Comparison of ENCODE assay signal across 9 cellular contexts in genomic region chr5:124742983-124743533, GRCh38. TPM values are rescaled to one million over a fixed set of nuclear protein-coding genes. Genes with fewer than 3 reads are reported as not detected.
DNase-seq lines count a peak whose midpoint lies in the region; ATAC-seq and TF ChIP-seq lines count a peak whose summit lies in the region.
"Had no signal": no experiment of that assay in that cellular context is flagged by ENCODE, and none has a peak within 500 bp of the region (broad histone marks: within the 10 kb centered on the region; RNA-seq: fewer than 3 reads in every experiment).

No MANE protein-coding gene starts in this region.

- 21 to 41% methylated on average over 6 of the region's 6 CpGs for WGBS in lung, 2 donors

- no peaks in the 10 kb centered on the region for H3K36me3 ChIP-seq in brain microvascular endothelial cell (replicated peaks)
- no peaks in the 10 kb centered on the region for H3K36me3 ChIP-seq in lung (ENCODE audit: control insufficient read depth in 2 of 2, insufficient read depth in 2 of 2, low read length in 2 of 2)

- peaks cover 1 to 30% of the 10 kb centered on the region in 2 donors for H3K4me1 ChIP-seq in lung (ENCODE audit: control insufficient read depth in 2 of 2, insufficient read depth in 2 of 2, low read length in 2 of 2)

- H3K4me3 ChIP-seq in AG10803 (ENCODE audit: low read length) (no peak overlapping the region; the same call in 1 of the 2 replicates), brain microvascular endothelial cell (ENCODE audit: low read depth, low read length) (peak overlapping the region; percentile 84), lung (peak overlapping the region; percentile 80)

- in situ Hi-C loops in brain microvascular endothelial cell (cut with HindIII; ENCODE audit: low pct_ligation_motif_present, low sequenced_read_pairs), result no loop called here

- ATAC-seq in HG02798 (IDR thresholded peaks at IDR 0.05; ENCODE audit: poor library complexity, unreplicated experiment) (peak; percentile 20), lung (ENCODE audit: insufficient read depth, low FRiP score) (peak; percentile 49), HG02840 (IDR thresholded peaks at IDR 0.05; ENCODE audit: low FRiP score, unreplicated experiment) (no peak)
- ATAC-seq in activated naive CD4-positive, alpha-beta T cell treated with anti-CD3 and anti-CD28 coated beads, Interleukin-2, amount 50 U/mL, for 72 hours, result no peak

- peaks cover 0 to 13% of the 10 kb centered on the region in 2 donors for H3K36me3 Mint-ChIP-seq in activated naive CD4-positive, alpha-beta T cell treated with anti-CD3 and anti-CD28 coated beads, Interleukin-2, amount 50 U/mL, for 72 hours

- H3K27ac Mint-ChIP-seq in activated naive CD4-positive, alpha-beta T cell treated with anti-CD3 and anti-CD28 coated beads, Interleukin-2, amount 50 U/mL, for 72 hours, result no peak overlapping the region

- no peaks in the 10 kb centered on the region for H3K9me3 ChIP-seq in lung (ENCODE audit: control insufficient read depth in 2 of 2, insufficient read depth in 1 of 2, low read length in 1 of 2)

- H3K27me3 ChIP-seq in brain microvascular endothelial cell (replicated peaks), result no peaks in the 10 kb centered on the region
- no peaks in the 10 kb centered on the region for H3K27me3 ChIP-seq in lung (ENCODE audit: control insufficient read depth, insufficient read depth)

- H3K9me3 Mint-ChIP-seq in activated naive CD4-positive, alpha-beta T cell treated with anti-CD3 and anti-CD28 coated beads, Interleukin-2, amount 50 U/mL, for 72 hours, result peaks cover 0 to 6% of the 10 kb centered on the region in 2 donors

- no peak for TF ChIP-seq CTCF in AG10803 (conservative IDR thresholded peaks at IDR 0.05; ENCODE audit: low read length)
- TF ChIP-seq CTCF in brain microvascular endothelial cell (IDR thresholded peaks at IDR 0.05; ENCODE audit: low read depth, low read length, missing control alignments), result no peak
- no peak for TF ChIP-seq CTCF in lung (IDR thresholded peaks at IDR 0.05; ENCODE audit: control extremely low read depth, extremely low read depth)

- DNase-seq in AG10803 (ENCODE audit: low read depth) (peak; percentile 49), brain microvascular endothelial cell (peak; percentile 88), lung (ENCODE audit: low spot score) (peak; percentile 41), NCI-H1092 (lab: John Stamatoyannopoulos, UW) (no peak), MV-4-11 (lab: John Stamatoyannopoulos, UW) (no peak)
- DNase-seq in activated naive CD4-positive, alpha-beta T cell treated with anti-CD3 and anti-CD28 coated beads, Interleukin-2, amount 50 U/mL, for 72 hours (ENCODE audit: low spot score in 2 of 2), result no peak

- peak overlapping the region; percentile 46 for H3K27ac ChIP-seq in brain microvascular endothelial cell
- H3K27ac ChIP-seq in lung (ENCODE audit: low read depth in 1 of 2, low read length in 1 of 2), result peak overlapping the region; percentile 79 to 85

RNA-seq across cellular contexts. Expression of gene ZNF608, which starts 3.4 kb away (rescaled TPM):
- 10 to 100 TPM; 22.8 to 83.2 TPM for total RNA-seq in lung
- 10 to 100 TPM in 1 of 2 donors, 1 to 10 TPM in 1; 9.5 to 18.0 TPM for polyA plus RNA-seq in lung
- total RNA-seq in activated naive CD4-positive, alpha-beta T cell treated with anti-CD3 and anti-CD28 coated beads, Interleukin-2, amount 50 U/mL, for 72 hours, result not detected
- total RNA-seq: activated CD8-positive, alpha-beta memory T cell treated with anti-CD3 and anti-CD28 coated beads for 36 hours had no signal

Comparison
In these comparisons a context has a peak if more than half of its experiments do, and no peak if none do; other contexts are left out.
1. DNase-seq: peak in AG10803 (single experiment), brain microvascular endothelial cell (single experiment) and lung (single experiment); none in NCI-H1092 (single experiment), MV-4-11 (single experiment) and activated naive CD4-positive, alpha-beta T cell treated with anti-CD3 and anti-CD28 coated beads, Interleukin-2, amount 50 U/mL, for 72 hours (0 of 2).
2. ATAC-seq: peak in HG02798 (single experiment) and lung (single experiment); none in HG02840 (single experiment) and activated naive CD4-positive, alpha-beta T cell treated with anti-CD3 and anti-CD28 coated beads, Interleukin-2, amount 50 U/mL, for 72 hours (0 of 2).
3. RNA of gene ZNF608, which starts 3.4 kb away (total RNA-seq): 22.8 to 83.2 TPM in lung; not detected in activated naive CD4-positive, alpha-beta T cell treated with anti-CD3 and anti-CD28 coated beads, Interleukin-2, amount 50 U/mL, for 72 hours; every median in the first group is over 10 times any median in the second.